ENCODE assay signal across 17 cellular contexts in the genomic region with DNA sequence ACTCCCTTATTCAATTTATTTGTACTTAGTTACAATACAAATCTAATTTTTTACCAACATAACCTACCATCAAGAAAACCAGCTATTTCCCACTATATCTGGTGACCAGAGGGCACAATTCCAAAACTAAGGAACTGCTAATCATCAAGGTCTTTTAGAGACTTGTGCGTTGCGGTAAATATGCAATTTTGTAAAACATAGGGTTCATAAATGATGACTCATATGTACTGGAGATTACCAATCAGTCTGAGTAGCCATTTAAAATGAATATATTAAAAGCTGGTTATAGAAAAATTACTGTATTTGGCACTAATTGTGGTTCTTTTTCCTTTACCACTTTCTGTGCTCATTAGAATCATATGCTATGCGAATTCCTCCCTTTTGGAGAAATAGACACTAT.
DNase-seq lines count a peak whose midpoint lies in the region; ATAC-seq and TF ChIP-seq lines count a peak whose summit lies in the region.
"Had no signal": no experiment of that assay in that cellular context is flagged by ENCODE, and none has a peak within 500 bp of the region (broad histone marks: within the 10 kb centered on the region; RNA-seq: fewer than 3 reads in every experiment).

No MANE protein-coding gene starts in this region.

- H3K4me3 ChIP-seq in ACC112 (ENCODE audit: low read depth, low read length) (no peak overlapping the region), cardiac fibroblast (replicated peaks in 1 of 2; ENCODE audit: low read depth in 2 of 2, low read length in 2 of 2) (no peak overlapping the region)
- H3K4me3 ChIP-seq: SJCRH30 had no signal

- H3K4me1 ChIP-seq in ACC112 (ENCODE audit: control insufficient read depth, insufficient read depth, low read length, unreplicated experiment), result peaks cover 9% of the 10 kb centered on the region

- H3K79me2 ChIP-seq in ACC112 (ENCODE audit: control insufficient read depth, insufficient read depth, low read length, unreplicated experiment), result peaks cover 3% of the 10 kb centered on the region

- no peak for TF ChIP-seq CTCF in cardiac fibroblast (IDR thresholded peaks at IDR 0.05; ENCODE audit: low read depth, low read length)

- intact Hi-C loops in posterior vena cava (cut with DNase I), result no loop called here

- H3K36me3 ChIP-seq in ACC112 (ENCODE audit: insufficient read depth, low read length), result no peaks in the 10 kb centered on the region
- H3K36me3 ChIP-seq: SJCRH30 had no signal

- H3K27ac ChIP-seq in ACC112 (ENCODE audit: low read depth, low read length), result peak overlapping the region; percentile 35; the same call in 1 of the 2 replicates
- H3K27ac ChIP-seq: HL-60, SJCRH30 had no signal

- ATAC-seq in GM21717 (IDR thresholded peaks at IDR 0.05; ENCODE audit: unreplicated experiment), result no peak
- ATAC-seq: HCT116, PC-3 had no signal

- H2AFZ ChIP-seq in ACC112 (ENCODE audit: low read length, unreplicated experiment), result no peak overlapping the region

- DNase-seq in NCI-H226 (peak; percentile 17), cardiac fibroblast (ENCODE audit: low read depth in 2 of 2) (peak; percentile 52 to 64), iris pigment epithelial cell (ENCODE audit: low read depth) (peak; percentile 76), posterior vena cava (ENCODE audit: low spot score) (no peak), UCSD-AML1 (lab: John Stamatoyannopoulos, UW; ENCODE audit: unreplicated experiment) (no peak), GF-D8 (lab: John Stamatoyannopoulos, UW) (no peak)
- DNase-seq: ACHN, AML-193, COR-L47, NCI-H187 treated with DMSO at 0.1 percent for 48 hours, NCI-H446, PC-3, SJCRH30 had no signal

- H3K27me3 ChIP-seq in ACC112 (ENCODE audit: insufficient read depth, low read length), result no peaks in the 10 kb centered on the region
- H3K27me3 ChIP-seq: SJCRH30 had no signal

Comparison
In these comparisons a context has a peak if more than half of its experiments do, and no peak if none do; other contexts are left out.
1. DNase-seq: peak in NCI-H226 (single experiment), cardiac fibroblast (2 of 2) and iris pigment epithelial cell (single experiment); none in posterior vena cava (single experiment), UCSD-AML1 (single experiment) and GF-D8 (single experiment).